Comparison of ENCODE assay signal across 15 cellular contexts in genomic region chr3:138398791-138399575, GRCh38. TPM values are rescaled to one million over a fixed set of nuclear protein-coding genes. Genes with fewer than 3 reads are reported as not detected.
A peak's percentile ranks its signal among the peaks of the same experiment; 100 is the strongest.
DNase-seq lines count a peak whose midpoint lies in the region; ATAC-seq, FAIRE-seq and TF ChIP-seq lines count a peak whose summit lies in the region.
"Had no signal": no experiment of that assay in that cellular context is flagged by ENCODE, and none has a peak within 500 bp of the region (broad histone marks: within the 10 kb centered on the region; RNA-seq: fewer than 3 reads in every experiment).

No MANE protein-coding gene starts in this region.

- no peaks in the 10 kb centered on the region for H3K9me3 ChIP-seq in pancreas
- H3K9me3 ChIP-seq: BLaER1 treated with 17β-estradiol and CSF1 and Interleukin-3, amounts not matched to agents 10 nM and 100 nM; SJSA1 had no signal

- peak; percentile 4 for ATAC-seq in left ventricle myocardium superior
- ATAC-seq in pancreas = peak; percentile 45 to 76 (median 64)

- intact Hi-C loops in left ventricle myocardium superior (cut with micrococcal nuclease) = no loop called here
- intact Hi-C loops in pancreas (cut with DNase I) = no loop called here

- no peak for TF ChIP-seq CTCF in pancreas (IDR thresholded peaks at IDR 0.05)

- DNase-seq in NCI-H1092 treated with DMSO at 0.1 percent for 48 hours (lab: John Stamatoyannopoulos, UW) = peak; percentile 55
- DNase-seq in NCI-H1092 (lab: John Stamatoyannopoulos, UW) = no peak
- DNase-seq in SHP77 treated with DMSO at 0.1 percent for 48 hours (lab: John Stamatoyannopoulos, UW) = peak; percentile 53
- no peak for DNase-seq in left ventricle myocardium superior
- peak in 1 of 6 donors; percentile 42 for DNase-seq in pancreas
- DNase-seq in GM12891 (ENCODE audit: insufficient read length, low spot score) = no peak
- no peak for DNase-seq in dermis blood vessel endothelial cell
- DNase-seq in LoVo (ENCODE audit: low spot score) = no peak
- DNase-seq: MV-4-11, NCI-H1694, NCI-H2171, NCI-H446 treated with DMSO at 0.1 percent for 48 hours had no signal

- FAIRE-seq in pancreas (lab: Jason Lieb, UNC) = no peak
- no peak for FAIRE-seq in GM12891 (lab: Jason Lieb, UNC)
- FAIRE-seq: GM19239 had no signal

- no peaks in the 10 kb centered on the region for H3K36me3 ChIP-seq in pancreas

- H3K27me3 ChIP-seq in pancreas = no peaks in the 10 kb centered on the region
- H3K27me3 ChIP-seq: BLaER1 treated with 17β-estradiol and CSF1 and Interleukin-3, amounts not matched to agents 10 nM and 100 nM; SJSA1 had no signal

- no peak for TF ChIP-seq POLR2A in GM12891 (IDR thresholded peaks at IDR 0.05; ENCODE audit: low read depth, low read length)

- peaks cover 0 to 4% (median 0%) of the 10 kb centered on the region in 3 donors for H3K4me1 ChIP-seq in pancreas
- H3K4me1 ChIP-seq: SJSA1 had no signal

- H3K27ac ChIP-seq in pancreas = no peak overlapping the region
- H3K27ac ChIP-seq: BLaER1 treated with 17β-estradiol and CSF1 and Interleukin-3, amounts not matched to agents 10 nM and 100 nM; SJSA1 had no signal

- no peak overlapping the region for H3K4me3 ChIP-seq in pancreas
- H3K4me3 ChIP-seq: BLaER1 treated with 17β-estradiol and CSF1 and Interleukin-3, amounts not matched to agents 10 nM and 100 nM; SJSA1 had no signal

- 56% methylated on average over 11 of the region's 11 CpGs for WGBS in pancreas, 2 donors

TF ChIP-seq in GM12891, 5 proteins besides CTCF, POLR2A, EP300 and RAD21:
- TF ChIP-seq SPI1 (IDR thresholded peaks at IDR 0.05; ENCODE audit: low read depth, low read length) = no peak
TF ChIP-seq in GM12891: peak in this region for 0.

RNA-seq across cellular contexts. Expression of gene ESYT3, which starts 35.4 kb away (rescaled TPM):
- 1.2 TPM for total RNA-seq in left ventricle myocardium superior
- total RNA-seq in pancreas = 1 to 10 TPM in 4 of 6 donors, under 1 TPM in 2; 0.95 to 2.8 (median 1.4) TPM
- 1 to 10 TPM; 1.2 to 2.1 TPM for polyA plus RNA-seq in pancreas
- not detected for polyA plus RNA-seq in GM12891 (2012; ENCODE audit: low read depth, missing spikeins)
- not detected in 2 replicates for total RNA-seq in dermis blood vessel endothelial cell

RNA-seq across cellular contexts. Expression of gene MRAS, which starts 50.6 kb away (rescaled TPM):
- total RNA-seq in left ventricle myocardium superior (405 TPM), pancreas (10 to 100 TPM in 1 of 6 donors, 1 to 10 TPM in 5; 2.3 to 12.6 (median 5.6) TPM), dermis blood vessel endothelial cell (6.8 and 11.5 TPM in 2 replicates)
- polyA plus RNA-seq in pancreas = 1 to 10 TPM; 2.8 to 5.3 TPM
- polyA plus RNA-seq in GM12891 (2012; ENCODE audit: low read depth, missing spikeins) = 0.14 TPM

Comparison
In these comparisons a context has a peak if more than half of its experiments do, and no peak if none do; other contexts are left out.
1. DNase-seq: peak in NCI-H1092 treated with DMSO at 0.1 percent for 48 hours (single experiment) and SHP77 treated with DMSO at 0.1 percent for 48 hours (single experiment); none in NCI-H1092 (single experiment), left ventricle myocardium superior (single experiment), GM12891 (single experiment), dermis blood vessel endothelial cell (single experiment) and LoVo (single experiment).
2. RNA of gene MRAS, which starts 50.6 kb away (total RNA-seq): 405 TPM in left ventricle myocardium superior (single experiment); 2.3 to 12.6 TPM in pancreas and 6.8 to 11.5 TPM in dermis blood vessel endothelial cell; every median in the first group is over 10 times any median in the second.